22 cellular contexts compared by ENCODE assay signal in the genomic region with DNA sequence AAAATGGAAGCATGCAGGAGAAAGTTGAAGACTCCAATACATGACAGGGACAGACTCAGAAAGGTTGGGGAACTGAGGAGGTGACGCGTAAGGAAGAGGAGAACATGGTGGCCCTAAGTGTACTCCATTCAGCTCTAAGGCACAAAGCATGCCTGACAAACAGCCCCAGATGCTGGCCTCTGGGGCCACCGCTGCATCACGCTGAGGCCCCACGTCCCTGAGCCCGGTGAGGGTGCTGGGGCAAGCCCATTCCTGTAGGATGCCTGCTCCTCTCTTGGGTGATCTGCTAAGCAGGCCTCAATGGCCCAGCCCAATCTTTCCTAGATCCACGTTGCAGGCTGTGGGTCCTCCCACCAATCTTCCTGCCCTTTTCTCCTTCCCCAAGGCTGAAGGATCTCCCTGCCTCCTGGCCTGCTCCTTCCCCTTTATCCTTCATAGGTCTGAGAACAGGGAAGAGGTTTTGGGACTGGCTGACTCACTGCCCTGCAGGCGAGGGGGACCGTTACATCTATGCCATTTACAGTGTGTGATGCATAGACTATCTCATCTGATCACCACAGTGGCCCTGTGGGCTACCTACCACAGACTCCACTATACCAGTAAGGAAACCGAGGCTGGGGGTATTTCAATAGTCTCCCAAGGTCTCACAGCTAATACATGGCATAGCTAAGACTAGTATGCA.
"Had no signal": no experiment of that assay in that cellular context is flagged by ENCODE, and none has a peak within 500 bp of the region (broad histone marks: within the 10 kb centered on the region; RNA-seq: fewer than 3 reads in every experiment).

No MANE protein-coding gene starts in this region.

- ATAC-seq: activated CD8-positive, alpha-beta memory T cell treated with anti-CD3 and anti-CD28 coated beads, Interleukin-2, amount 10 ng/mL, durations not matched to agents 7 days and 5 days; activated CD8-positive, alpha-beta T cell treated with anti-CD3 and anti-CD28 coated beads for 36 hours; gastrocnemius medialis; sciatic nerve; stimulated activated naive B cell treated with anti-CD40 and anti-IgM and Interleukin-4, amounts not matched to agents 10 μg/mL and 1 μg/mL and 100 μg/mL, for 72 hours had no signal

- H3K9me3 Mint-ChIP-seq: activated CD4-positive, alpha-beta T cell treated with anti-CD3 and anti-CD28 coated beads, Interleukin-2, amount 10 ng/mL, durations not matched to agents 7 days and 5 days had no signal

- H3K36me3 ChIP-seq: esophagus muscularis mucosa, gastrocnemius medialis, left ventricle myocardium inferior, thoracic aorta, vagina, WERI-Rb-1 had no signal

- H3K27me3 Mint-ChIP-seq: activated CD8-positive, alpha-beta T cell treated with anti-CD3 and anti-CD28 coated beads for 36 hours had no signal

- H3K4me1 Mint-ChIP-seq: activated naive CD4-positive, alpha-beta T cell treated with anti-CD3 and anti-CD28 coated beads, Interleukin-2, amount 10 ng/mL, durations not matched to agents 7 days and 5 days; stimulated activated naive B cell treated with anti-CD40 and anti-IgM and Interleukin-4, amounts not matched to agents 10 μg/mL and 1 μg/mL and 100 μg/mL, for 72 hours had no signal

- H3K4me1 ChIP-seq: gastrocnemius medialis, vagina had no signal

- H3K27me3 ChIP-seq: esophagus muscularis mucosa, gastrocnemius medialis, vagina had no signal

- H3K27ac ChIP-seq: coronary artery, esophagus muscularis mucosa, gastrocnemius medialis, left ventricle myocardium inferior, thoracic aorta, vagina, WERI-Rb-1 had no signal

- H3K36me3 Mint-ChIP-seq: activated CD8-positive, alpha-beta memory T cell treated with anti-CD3 and anti-CD28 coated beads, Interleukin-2, amount 10 ng/mL, durations not matched to agents 7 days and 5 days; activated naive CD4-positive, alpha-beta T cell treated with anti-CD3 and anti-CD28 coated beads, Interleukin-2, amount 10 ng/mL, durations not matched to agents 7 days and 5 days; stimulated activated naive B cell treated with anti-CD40 and anti-IgM and Interleukin-4, amounts not matched to agents 10 μg/mL and 1 μg/mL and 100 μg/mL, for 72 hours; type B pancreatic cell had no signal

- H3K4me3 Mint-ChIP-seq: activated CD4-positive, alpha-beta T cell treated with anti-CD3 and anti-CD28 coated beads, Interleukin-2, amount 10 ng/mL, durations not matched to agents 7 days and 5 days; activated CD8-positive, alpha-beta memory T cell treated with anti-CD3 and anti-CD28 coated beads, Interleukin-2, amount 10 ng/mL, durations not matched to agents 7 days and 5 days; activated CD8-positive, alpha-beta T cell treated with anti-CD3 and anti-CD28 coated beads for 36 hours; activated naive CD4-positive, alpha-beta T cell treated with anti-CD3 and anti-CD28 coated beads, Interleukin-2, amount 10 ng/mL, durations not matched to agents 7 days and 5 days; stimulated activated naive B cell treated with anti-CD40 and anti-IgM and Interleukin-4, amounts not matched to agents 10 μg/mL and 1 μg/mL and 100 μg/mL, for 72 hours; type B pancreatic cell had no signal

- H3K27ac Mint-ChIP-seq: activated CD4-positive, alpha-beta T cell treated with anti-CD3 and anti-CD28 coated beads, Interleukin-2, amount 10 ng/mL, durations not matched to agents 7 days and 5 days; activated CD8-positive, alpha-beta memory T cell treated with anti-CD3 and anti-CD28 coated beads, Interleukin-2, amount 10 ng/mL, durations not matched to agents 7 days and 5 days; activated CD8-positive, alpha-beta T cell treated with anti-CD3 and anti-CD28 coated beads for 36 hours; activated naive CD4-positive, alpha-beta T cell treated with anti-CD3 and anti-CD28 coated beads, Interleukin-2, amount 10 ng/mL, durations not matched to agents 7 days and 5 days; stimulated activated naive B cell treated with anti-CD40 and anti-IgM and Interleukin-4, amounts not matched to agents 10 μg/mL and 1 μg/mL and 100 μg/mL, for 72 hours; type B pancreatic cell had no signal

- DNase-seq: activated CD4-positive, alpha-beta T cell treated with anti-CD3 and anti-CD28 coated beads, Interleukin-2, amount 10 ng/mL, durations not matched to agents 7 days and 5 days; activated CD4-positive, CD25-positive, alpha-beta regulatory T cell treated with anti-CD3 and anti-CD28 coated beads, Interleukin-2, amount 50 U/mL, for 72 hours; activated CD8-positive, alpha-beta memory T cell treated with anti-CD3 and anti-CD28 coated beads, Interleukin-2, amount 10 ng/mL, durations not matched to agents 7 days and 5 days; activated CD8-positive, alpha-beta T cell treated with anti-CD3 and anti-CD28 coated beads for 36 hours; activated effector memory CD4-positive, alpha-beta T cell treated with anti-CD3 and anti-CD28 coated beads, Interleukin-2, amount 50 U/mL, for 16 hours; activated naive CD4-positive, alpha-beta T cell treated with anti-CD3 and anti-CD28 coated beads, Interleukin-2, amount 10 ng/mL, durations not matched to agents 7 days and 5 days; activated T-cell treated with anti-CD3 and anti-CD28 coated beads for 4 hours; amygdala; cerebellar nuclear complex; gastrocnemius medialis; hippocampal formation; left ventricle myocardium inferior; small intestine; stimulated activated CD4-positive, alpha-beta T cell treated with anti-CD3 and anti-CD28 coated beads, Interleukin-2, amount 100 ng/mL, for 24 hours; stimulated activated naive B cell treated with anti-CD40 and anti-IgM and Interleukin-4, amounts not matched to agents 10 μg/mL and 1 μg/mL and 100 μg/mL, for 72 hours; WERI-Rb-1 had no signal

- H3K4me3 ChIP-seq: coronary artery, esophagus muscularis mucosa, gastrocnemius medialis, left ventricle myocardium inferior, thoracic aorta, vagina had no signal

- H3K9me3 ChIP-seq: esophagus muscularis mucosa, gastrocnemius medialis, left ventricle myocardium inferior, thoracic aorta, vagina had no signal
